In genomic region chr17:48023408-48024148, GRCh38 we compare ENCODE assay signal across 8 cellular contexts. TPM values are rescaled to one million over a fixed set of nuclear protein-coding genes. Genes with fewer than 3 reads are reported as not detected.
A peak's percentile ranks its signal among the peaks of the same experiment; 100 is the strongest.
DNase-seq lines count a peak whose midpoint lies in the region; ATAC-seq and TF ChIP-seq lines count a peak whose summit lies in the region.

No MANE protein-coding gene starts in this region.

- H3K27me3 ChIP-seq in mesenchymal stem cell (ENCODE audit: control insufficient read depth in 1 of 2, insufficient read depth in 1 of 2, low read length in 2 of 2) = peaks cover 0 to 6% of the 10 kb centered on the region in 2 experiments

- H3K36me3 ChIP-seq in HEK293 (ENCODE audit: control insufficient read depth in 2 of 2, insufficient read depth in 1 of 2, low read length in 2 of 2) = no peaks in the 10 kb centered on the region
- H3K36me3 ChIP-seq in mesenchymal stem cell (ENCODE audit: control insufficient read depth in 1 of 2, insufficient read depth in 2 of 2, low read depth in 1 of 2, low read length in 2 of 2) = peaks cover 0 to 4% of the 10 kb centered on the region in 2 experiments

- no peak overlapping the region for H2BK15ac ChIP-seq in mesenchymal stem cell (ENCODE audit: low read depth, poor library complexity, severe bottlenecking)

- H2BK5ac ChIP-seq in mesenchymal stem cell (ENCODE audit: low read depth, low read length, poor library complexity, severe bottlenecking) = no peak overlapping the region

- H3K4me1 Mint-ChIP-seq in activated CD8-positive, alpha-beta memory T cell treated with anti-CD3 and anti-CD28 coated beads, Interleukin-2, amount 10 ng/mL, durations not matched to agents 7 days and 5 days = peaks cover 39% of the 10 kb centered on the region
- H3K4me1 Mint-ChIP-seq in stimulated activated naive B cell treated with anti-CD40 and anti-IgM and Interleukin-4, amounts not matched to agents 10 μg/mL and 1 μg/mL and 100 μg/mL, for 72 hours = peaks cover 24 to 40% of the 10 kb centered on the region in 2 donors

- peak overlapping the region; percentile 66 for H4K8ac ChIP-seq in mesenchymal stem cell (ENCODE audit: low read length)

- peaks cover 16% of the 10 kb centered on the region for H3K27me3 Mint-ChIP-seq in activated CD8-positive, alpha-beta memory T cell treated with anti-CD3 and anti-CD28 coated beads, Interleukin-2, amount 10 ng/mL, durations not matched to agents 7 days and 5 days
- peaks cover 41 to 59% of the 10 kb centered on the region in 2 donors for H3K27me3 Mint-ChIP-seq in stimulated activated naive B cell treated with anti-CD40 and anti-IgM and Interleukin-4, amounts not matched to agents 10 μg/mL and 1 μg/mL and 100 μg/mL, for 72 hours

- peak overlapping the region; percentile 50 for H2BK120ac ChIP-seq in mesenchymal stem cell (ENCODE audit: low read depth, low read length)

- 2% methylated on average over 45 of the region's 53 CpGs for WGBS in mesenchymal stem cell

- H3K18ac ChIP-seq in mesenchymal stem cell (ENCODE audit: low read depth in 1 of 2, low read length in 2 of 2) = peak overlapping the region; percentile 59 to 94

- H3K27ac ChIP-seq in HEK293 (ENCODE audit: extremely low read depth, low read depth, low read length) (peak overlapping the region; percentile 77), mesenchymal stem cell (ENCODE audit: low read length, poor library complexity, severe bottlenecking) (peak overlapping the region; percentile 24)

- peaks cover 14% of the 10 kb centered on the region for H3K4me1 ChIP-seq in HEK293 (ENCODE audit: control insufficient read depth, insufficient read depth, low read length)
- H3K4me1 ChIP-seq in mesenchymal stem cell (ENCODE audit: control insufficient read depth, insufficient read depth, low read depth, low read length) = peaks cover 26% of the 10 kb centered on the region

- CTCF ChIA-PET in HEK293 (lab: Yijun Ruan, JAX) = interaction anchor here (0.5 to 15.5 kb wide), 7 partner anchors 13 to 740 kb away, joined by 3 to 386 read pairs (median 5); partner anchors contain the start of gene PNPO
- CTCF ChIA-PET in activated CD8-positive, alpha-beta memory T cell treated with anti-CD3 and anti-CD28 coated beads, Interleukin-2, amount 10 ng/mL, durations not matched to agents 7 days and 5 days (lab: Charles Lee) = interaction anchor here (0.7 to 1.5 kb wide), 3 partner anchors 11 to 107 kb away, joined by 3 read pairs; no protein-coding TSS in a partner anchor

- H2AFZ ChIP-seq in mesenchymal stem cell (ENCODE audit: low read depth, low read length) = peak overlapping the region; percentile 66

- H3K9me3 ChIP-seq in HEK293 (ENCODE audit: control insufficient read depth, insufficient read depth, low read depth, low read length) (no peaks in the 10 kb centered on the region), mesenchymal stem cell (ENCODE audit: control insufficient read depth, low read length) (no peaks in the 10 kb centered on the region)

- H3K23ac ChIP-seq in mesenchymal stem cell (ENCODE audit: low read length in 2 of 2) = peak overlapping the region in 1 of 2 experiments; percentile 57

- peak overlapping the region; percentile 7 to 64 for H3K4ac ChIP-seq in mesenchymal stem cell (ENCODE audit: low read depth in 1 of 2, low read length in 2 of 2)

- H2BK12ac ChIP-seq in mesenchymal stem cell (ENCODE audit: low read length in 2 of 2) = peak overlapping the region in 1 of 2 experiments; percentile 61

- DNase-seq in AG09309 (ENCODE audit: low read depth) = no peak
- DNase-seq in NCI-H524 treated with DMSO at 0.1 percent for 48 hours (lab: John Stamatoyannopoulos, UW) = peak; percentile 56
- DNase-seq in activated CD8-positive, alpha-beta memory T cell treated with anti-CD3 and anti-CD28 coated beads, Interleukin-2, amount 10 ng/mL, durations not matched to agents 7 days and 5 days = peak; percentile 63
- DNase-seq in epidermal melanocyte (ENCODE audit: insufficient read length, low spot score) = peak; percentile 63
- peak; percentile 69 for DNase-seq in mesenchymal stem cell
- DNase-seq in stimulated activated naive B cell treated with anti-CD40 and anti-IgM and Interleukin-4, amounts not matched to agents 10 μg/mL and 1 μg/mL and 100 μg/mL, for 72 hours = peak; percentile 14

- peak overlapping the region; percentile 64 for H3K27ac Mint-ChIP-seq in activated CD8-positive, alpha-beta memory T cell treated with anti-CD3 and anti-CD28 coated beads, Interleukin-2, amount 10 ng/mL, durations not matched to agents 7 days and 5 days
- peak overlapping the region; percentile 54 for H3K27ac Mint-ChIP-seq in stimulated activated naive B cell treated with anti-CD40 and anti-IgM and Interleukin-4, amounts not matched to agents 10 μg/mL and 1 μg/mL and 100 μg/mL, for 72 hours

- POLR2A ChIA-PET in HEK293 (lab: Yijun Ruan, JAX) = interaction anchor here (0.6 to 0.8 kb wide), 6 partner anchors 11 to 1209 kb away, joined by 3 to 9 read pairs (median 3); partner anchors contain the start of gene NFE2L1

- peak; percentile 28 for TF ChIP-seq CTCF in AG09309 (IDR thresholded peaks at IDR 0.05; ENCODE audit: control insufficient read depth, insufficient read depth, low read depth, low read length, missing control alignments)
- TF ChIP-seq CTCF in HEK293 (tag by site-specific recombination; IDR thresholded peaks at IDR 0.05) = peak; percentile 84

- no peaks in the 10 kb centered on the region for H3K79me1 ChIP-seq in mesenchymal stem cell (replicated peaks; ENCODE audit: low read length, poor library complexity, severe bottlenecking)

- H2AK5ac ChIP-seq in mesenchymal stem cell (ENCODE audit: low read length, severe bottlenecking) = no peak overlapping the region

- H4K91ac ChIP-seq in mesenchymal stem cell (ENCODE audit: low read length) = no peak overlapping the region

- no peaks in the 10 kb centered on the region for H3K36me3 Mint-ChIP-seq in activated CD8-positive, alpha-beta memory T cell treated with anti-CD3 and anti-CD28 coated beads, Interleukin-2, amount 10 ng/mL, durations not matched to agents 7 days and 5 days
- no peaks in the 10 kb centered on the region for H3K36me3 Mint-ChIP-seq in stimulated activated naive B cell treated with anti-CD40 and anti-IgM and Interleukin-4, amounts not matched to agents 10 μg/mL and 1 μg/mL and 100 μg/mL, for 72 hours

- H3K4me2 ChIP-seq in mesenchymal stem cell (ENCODE audit: low read length, poor library complexity, severe bottlenecking) = peak overlapping the region; percentile 91

- H3K9me3 Mint-ChIP-seq in activated CD8-positive, alpha-beta memory T cell treated with anti-CD3 and anti-CD28 coated beads, Interleukin-2, amount 10 ng/mL, durations not matched to agents 7 days and 5 days (ENCODE audit: low read depth) = no peaks in the 10 kb centered on the region
- no peaks in the 10 kb centered on the region for H3K9me3 Mint-ChIP-seq in stimulated activated naive B cell treated with anti-CD40 and anti-IgM and Interleukin-4, amounts not matched to agents 10 μg/mL and 1 μg/mL and 100 μg/mL, for 72 hours

- peak overlapping the region; percentile 81 for H3K9ac ChIP-seq in mesenchymal stem cell (ENCODE audit: low read length)

- H3K4me3 Mint-ChIP-seq in activated CD8-positive, alpha-beta memory T cell treated with anti-CD3 and anti-CD28 coated beads, Interleukin-2, amount 10 ng/mL, durations not matched to agents 7 days and 5 days = peak overlapping the region; percentile 60
- peak overlapping the region; percentile 77 to 94 for H3K4me3 Mint-ChIP-seq in stimulated activated naive B cell treated with anti-CD40 and anti-IgM and Interleukin-4, amounts not matched to agents 10 μg/mL and 1 μg/mL and 100 μg/mL, for 72 hours

- H3K4me3 ChIP-seq in AG09309 (ENCODE audit: control insufficient read depth, low read depth, low read length) (peak overlapping the region; percentile 45), HEK293 (ENCODE audit: low read depth, low read length) (peak overlapping the region; percentile 32), mesenchymal stem cell (ENCODE audit: insufficient read depth in 1 of 2, low read depth in 1 of 2, low read length in 2 of 2) (peak overlapping the region; percentile 49 to 81)

- peak; percentile 10 for ATAC-seq in activated CD8-positive, alpha-beta memory T cell treated with anti-CD3 and anti-CD28 coated beads, Interleukin-2, amount 10 ng/mL, durations not matched to agents 7 days and 5 days
- peak; percentile 12 to 18 for ATAC-seq in stimulated activated naive B cell treated with anti-CD40 and anti-IgM and Interleukin-4, amounts not matched to agents 10 μg/mL and 1 μg/mL and 100 μg/mL, for 72 hours (replicated peaks)
- no peak for ATAC-seq in HG03469 (IDR thresholded peaks at IDR 0.05; ENCODE audit: unreplicated experiment)

- peak overlapping the region in 1 of 2 experiments; percentile 31 for H3K14ac ChIP-seq in mesenchymal stem cell (ENCODE audit: low read length in 2 of 2)

TF ChIP-seq in HEK293, 187 proteins besides CTCF, POLR2A, EP300 and RAD21 (continues in another document):
- TF ChIP-seq ZNF639 (tag by site-specific recombination; IDR thresholded peaks at IDR 0.05) (no peak), ZNF473 (tag by site-specific recombination; IDR thresholded peaks at IDR 0.05) (no peak), KLF1 (tag by site-specific recombination; IDR thresholded peaks at IDR 0.05) (peak; percentile 73), ZNF266 (tag by site-specific recombination; IDR thresholded peaks at IDR 0.05; ENCODE audit: low read depth) (no peak), SP2 (tag by site-specific recombination; IDR thresholded peaks at IDR 0.05) (peak; percentile 86), KLF9 (tag by site-specific recombination; IDR thresholded peaks at IDR 0.05; ENCODE audit: low read depth) (peak; percentile 72)

RNA-seq across cellular contexts. Expression of gene COPZ2, which starts 14.0 kb away (rescaled TPM):
- 10 to 100 TPM in 1 of 2 experiments, 1 to 10 TPM in 1; 5.4 to 14.1 TPM for total RNA-seq in activated CD8-positive, alpha-beta memory T cell treated with anti-CD3 and anti-CD28 coated beads, Interleukin-2, amount 10 ng/mL, durations not matched to agents 7 days and 5 days
- polyA plus RNA-seq in mesenchymal stem cell (2013, experiment 1 of 2) = 148 TPM
- polyA plus RNA-seq in mesenchymal stem cell (2013, experiment 2 of 2) = 153 TPM

RNA-seq across cellular contexts. Expression of gene NFE2L1, which starts 24.6 kb away (rescaled TPM):
- total RNA-seq in activated CD8-positive, alpha-beta memory T cell treated with anti-CD3 and anti-CD28 coated beads, Interleukin-2, amount 10 ng/mL, durations not matched to agents 7 days and 5 days = 10 to 100 TPM; 56.1 to 80.8 TPM
- 172 TPM for polyA plus RNA-seq in mesenchymal stem cell (2013, experiment 1 of 2)
- polyA plus RNA-seq in mesenchymal stem cell (2013, experiment 2 of 2) = 169 TPM

RNA-seq across cellular contexts. Expression of gene CDK5RAP3, which starts 52.7 kb away (rescaled TPM):
- 100 to 1,000 TPM; 215 to 262 TPM for total RNA-seq in activated CD8-positive, alpha-beta memory T cell treated with anti-CD3 and anti-CD28 coated beads, Interleukin-2, amount 10 ng/mL, durations not matched to agents 7 days and 5 days
- polyA plus RNA-seq in mesenchymal stem cell (2013, experiment 1 of 2) = 75.6 TPM
- 69.9 TPM for polyA plus RNA-seq in mesenchymal stem cell (2013, experiment 2 of 2)
